In the genomic region with DNA sequence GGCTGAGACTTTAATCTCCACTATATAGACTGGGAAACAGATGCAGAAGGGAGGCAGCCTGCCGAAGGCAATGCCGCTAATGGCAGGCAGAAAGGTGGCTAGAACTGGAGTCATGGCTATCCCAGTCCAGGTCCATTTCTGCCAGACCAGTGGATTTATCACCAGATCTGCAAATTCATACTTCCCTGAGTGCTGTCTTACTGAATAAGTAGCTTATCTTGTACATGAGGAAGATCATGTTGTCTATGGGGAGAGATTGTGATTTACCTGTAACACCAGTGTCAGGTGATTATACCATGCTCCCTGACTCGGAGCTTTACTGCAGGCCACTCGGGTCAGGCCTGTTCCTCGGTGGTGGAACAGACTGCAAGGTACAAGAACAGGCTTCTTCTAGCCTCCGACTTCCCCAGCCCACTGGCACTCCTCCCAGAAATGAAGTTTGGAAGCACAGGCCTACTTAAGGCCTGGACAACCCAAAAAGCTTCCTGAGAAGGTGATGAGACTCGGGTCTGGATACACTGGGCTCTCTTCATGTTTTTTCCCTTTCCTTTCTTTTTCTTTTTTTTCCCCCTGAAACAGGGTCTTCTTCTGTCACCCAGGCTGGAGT, we compare ENCODE assay signal across 21 cellular contexts. TPM values are rescaled to one million over a fixed set of nuclear protein-coding genes. Genes with fewer than 3 reads are reported as not detected.
DNase-seq lines count a peak whose midpoint lies in the region; TF ChIP-seq lines count a peak whose summit lies in the region.
"Had no signal": no experiment of that assay in that cellular context is flagged by ENCODE, and none has a peak within 500 bp of the region (broad histone marks: within the 10 kb centered on the region; RNA-seq: fewer than 3 reads in every experiment).

No MANE protein-coding gene starts in this region.

- H3K4me3 ChIP-seq in WERI-Rb-1 (ENCODE audit: low read depth, low read length) (no peak overlapping the region), mesendoderm (ENCODE audit: low read length) (no peak overlapping the region), prostate gland (no peak overlapping the region), transverse colon (no peak overlapping the region)
- H3K4me3 ChIP-seq: dorsolateral prefrontal cortex, heart left ventricle, lung had no signal

- peaks cover 0 to 4% (median under 1%) of the 10 kb centered on the region in 7 donors for H3K9me3 Mint-ChIP-seq in CD14-positive monocyte

- no peak overlapping the region for H2BK5ac ChIP-seq in mesendoderm (ENCODE audit: low read length)

- DNase-seq in WERI-Rb-1 (peak; percentile 34), mesendoderm (no peak), prostate gland (ENCODE audit: low spot score) (no peak), transverse colon (no peak), CD14-positive monocyte (ENCODE audit: low spot score) (no peak), dermis blood vessel endothelial cell (no peak), mesenteric fat pad (ENCODE audit: low spot score) (no peak)
- DNase-seq: activated CD4-positive, alpha-beta T cell treated with anti-CD3 and anti-CD28 coated beads for 4 hours; activated naive CD4-positive, alpha-beta T cell treated with anti-CD3 and anti-CD28 coated beads, Interleukin-2, amount 50 U/mL, for 16 hours; activated T-cell treated with anti-CD3 and anti-CD28 coated beads, Interleukin-2, amount 50 U/mL, for 72 hours; amygdala; caudate nucleus; dorsolateral prefrontal cortex; heart left ventricle; NCI-H1105 treated with DMSO at 0.1 percent for 48 hours; NCI-H2081; NCI-H226; stimulated activated CD4-positive, alpha-beta T cell treated with anti-CD3 and anti-CD28 coated beads, Interleukin-15, amount 100 ng/mL, for 24 hours had no signal

- no peak overlapping the region for H3K4me3 Mint-ChIP-seq in CD14-positive monocyte
- H3K4me3 Mint-ChIP-seq: activated T-cell treated with anti-CD3 and anti-CD28 coated beads, Interleukin-2, amount 50 U/mL, for 72 hours; T-helper 1 cell treated with Interleukin-12 subunit alpha and Interleukin-12 subunit beta and Interleukin-4 antibody, amounts not matched to agents 30 μg/mL and 1 μg/mL, for 36 hours had no signal

- in situ Hi-C loops in transverse colon (cut with MboI; ENCODE audit: low pct_ligation_motif_present in 1 of 4, low pct_unique_long_range_greater_than_20kb in 1 of 4, low sequenced_read_pairs in 3 of 4), result loop anchor here in 1 of 4 donors (25.0 kb wide), 1 partner anchor 107 kb away; no protein-coding TSS in a partner anchor

- H3K4me1 ChIP-seq in mesendoderm (ENCODE audit: control insufficient read depth, low read depth, low read length) (peaks cover 5% of the 10 kb centered on the region), prostate gland (replicated peaks) (no peaks in the 10 kb centered on the region), transverse colon (peaks cover 0 to 21% (median 8%) of the 10 kb centered on the region in 4 donors)

- H3K36me3 ChIP-seq in WERI-Rb-1 (peaks cover 6% of the 10 kb centered on the region; the same call in 1 of the 2 replicates), mesendoderm (ENCODE audit: control insufficient read depth, insufficient read depth, low read length) (no peaks in the 10 kb centered on the region), prostate gland (no peaks in the 10 kb centered on the region), transverse colon (no peaks in the 10 kb centered on the region)
- H3K36me3 ChIP-seq: heart left ventricle had no signal

- H2BK120ac ChIP-seq in mesendoderm (ENCODE audit: low read depth, low read length), result peak overlapping the region; percentile 65

- TF ChIP-seq CTCF in WERI-Rb-1 (IDR thresholded peaks at IDR 0.05; ENCODE audit: low read depth, low read length) (no peak), prostate gland (IDR thresholded peaks at IDR 0.05) (no peak), transverse colon (IDR thresholded peaks at IDR 0.05) (no peak), CD14-positive monocyte (IDR thresholded peaks at IDR 0.05) (no peak)

- intact Hi-C loops in prostate gland (cut with DNase I) (loop anchor here (1.0 kb wide), 1 partner anchor 43 kb away; the partner anchor contains the start of gene DLG5), transverse colon (cut with DNase I; ENCODE audit: low total_unique reads) (no loop called here), CD14-positive monocyte (cut with micrococcal nuclease) (no loop called here)

- H3K27me3 ChIP-seq in WERI-Rb-1 (ENCODE audit: insufficient read depth, low read depth, severe bottlenecking) (no peaks in the 10 kb centered on the region), mesendoderm (ENCODE audit: insufficient read depth, low read length, poor library complexity) (no peaks in the 10 kb centered on the region), prostate gland (replicated peaks; ENCODE audit: insufficient read depth) (no peaks in the 10 kb centered on the region), transverse colon (no peaks in the 10 kb centered on the region)
- H3K27me3 ChIP-seq: dorsolateral prefrontal cortex, heart left ventricle had no signal

- H3K27ac ChIP-seq in WERI-Rb-1 (peak overlapping the region; percentile 62), mesendoderm (ENCODE audit: low read depth, low read length) (no peak overlapping the region), prostate gland (peak overlapping the region; percentile 53 to 91), transverse colon (peak overlapping the region; percentile 69 to 81 (median 78))
- H3K27ac ChIP-seq: C4-2B, dorsolateral prefrontal cortex had no signal

- no peak for TF ChIP-seq EP300 in transverse colon (IDR thresholded peaks at IDR 0.05; ENCODE audit: low read depth)

- peak overlapping the region; percentile 22 for H2AK5ac ChIP-seq in mesendoderm (ENCODE audit: low read length)

- no peak overlapping the region for H3K9ac ChIP-seq in mesendoderm (ENCODE audit: low read length)

- no peak overlapping the region for H4K8ac ChIP-seq in mesendoderm (ENCODE audit: low read depth, low read length)

- no peaks in the 10 kb centered on the region for H3K79me1 ChIP-seq in mesendoderm (ENCODE audit: low read length)

- no peak overlapping the region for H3K23ac ChIP-seq in mesendoderm (ENCODE audit: low read length)

- WGBS in mesendoderm (ENCODE audit: extremely low coverage, insufficient coverage, low lambda C conversion rate), result no CpG with 5 or more reads among the region's 7 CpGs
- WGBS in prostate gland, result 41% methylated on average over 7 of the region's 7 CpGs
- 68% methylated on average over 7 of the region's 7 CpGs; no CpG with 5 or more reads in 1 of the 2 donors for WGBS in transverse colon (ENCODE audit: low coverage in 1 of 2), 2 donors

- H3K79me2 ChIP-seq in mesendoderm (ENCODE audit: control insufficient read depth, insufficient read depth, low read length), result no peaks in the 10 kb centered on the region

- H3K4ac ChIP-seq in mesendoderm (ENCODE audit: low read depth, low read length), result no peak overlapping the region

- H3K4me1 Mint-ChIP-seq in CD14-positive monocyte, result peaks cover 4% of the 10 kb centered on the region

- peak overlapping the region; percentile 77 for H3K18ac ChIP-seq in mesendoderm (ENCODE audit: low read length)

- TF ChIP-seq POLR2A in prostate gland (IDR thresholded peaks at IDR 0.05), result no peak
- TF ChIP-seq POLR2A in transverse colon (IDR thresholded peaks at IDR 0.05), result no peak

- H3K27me3 Mint-ChIP-seq in CD14-positive monocyte (ENCODE audit: low read depth in 3 of 3), result peaks cover 0 to 3% (median 2%) of the 10 kb centered on the region in 3 donors

- no peak overlapping the region for H3K56ac ChIP-seq in mesendoderm (ENCODE audit: low read length)

- H3K36me3 Mint-ChIP-seq in CD14-positive monocyte, result peaks cover 7 to 11% of the 10 kb centered on the region in 2 donors

- no peak overlapping the region for H2BK15ac ChIP-seq in mesendoderm (replicated peaks; ENCODE audit: low read depth)

- H4K5ac ChIP-seq in mesendoderm (ENCODE audit: low read length), result no peak overlapping the region

- H3K9me3 ChIP-seq in WERI-Rb-1 (ENCODE audit: severe bottlenecking) (peaks cover 3% of the 10 kb centered on the region), prostate gland (no peaks in the 10 kb centered on the region), transverse colon (no peaks in the 10 kb centered on the region)
- H3K9me3 ChIP-seq: heart left ventricle had no signal

- H3K4me2 ChIP-seq in mesendoderm (ENCODE audit: low read length), result no peak overlapping the region

- H3K27ac Mint-ChIP-seq in CD14-positive monocyte, result no peak overlapping the region
- H3K27ac Mint-ChIP-seq: activated T-cell treated with anti-CD3 and anti-CD28 coated beads, Interleukin-2, amount 50 U/mL, for 72 hours; T-helper 1 cell treated with Interleukin-12 subunit alpha and Interleukin-12 subunit beta and Interleukin-4 antibody, amounts not matched to agents 30 μg/mL and 1 μg/mL, for 36 hours had no signal

RNA-seq across cellular contexts. Expression of gene DLG5, which starts 42.6 kb away (rescaled TPM):
- polyA plus RNA-seq in mesendoderm (2013, experiment 1 of 2), result 58.5 TPM
- polyA plus RNA-seq in mesendoderm (2013, experiment 2 of 2), result 57.0 TPM
- total RNA-seq in prostate gland (100 to 1,000 TPM in 1 of 2 donors, 10 to 100 TPM in 1; 72.3 to 134 TPM), transverse colon (10 to 100 TPM; 31.4 to 90.1 (median 44.6) TPM), dermis blood vessel endothelial cell (7.8 and 11.1 TPM in 2 replicates), mesenteric fat pad (30.6 TPM)
- under 1 TPM in 1 of 2 donors, not detected in 1; 0.14 TPM for polyA plus RNA-seq in CD14-positive monocyte
